Comparison of ENCODE assay signal across 9 cellular contexts in the genomic region with DNA sequence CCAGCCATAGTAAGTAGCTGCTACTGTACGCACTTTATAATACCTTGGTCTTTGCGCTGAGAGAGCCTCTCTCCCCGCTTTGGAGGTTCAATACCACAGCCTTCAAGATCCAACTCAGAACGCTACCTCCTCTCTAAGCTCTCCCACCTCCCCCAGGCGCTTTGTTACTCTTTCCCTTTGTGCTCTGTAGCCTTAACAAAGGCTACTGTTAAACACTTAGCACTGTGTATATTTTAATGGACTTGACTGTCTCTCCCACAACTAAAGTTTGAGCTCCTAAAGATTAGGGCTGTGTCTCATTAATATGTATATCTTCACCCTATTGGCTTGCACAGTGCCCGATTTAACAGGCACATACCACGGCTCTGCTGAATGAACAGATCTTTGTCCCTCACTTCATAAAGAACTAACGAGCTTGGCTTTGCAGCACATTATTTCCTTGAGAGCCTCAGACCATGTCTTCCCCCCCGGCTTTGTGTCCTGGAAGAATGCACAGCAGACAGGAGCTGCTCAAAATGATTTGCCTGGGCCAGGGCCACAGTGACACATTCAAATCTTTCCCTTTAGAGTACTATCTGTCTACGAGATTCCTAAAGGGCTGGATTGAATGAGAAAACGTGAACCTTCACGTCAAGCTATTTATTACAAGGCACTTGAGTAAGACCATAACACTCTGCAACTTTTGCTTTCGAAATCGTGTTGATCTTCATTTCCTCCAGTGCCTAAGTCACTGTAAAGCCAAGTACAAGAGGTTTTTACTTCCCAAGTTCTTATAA. TPM values are rescaled to one million over a fixed set of nuclear protein-coding genes. Genes with fewer than 3 reads are reported as not detected.
A peak's percentile ranks its signal among the peaks of the same experiment; 100 is the strongest.
DNase-seq lines count a peak whose midpoint lies in the region; ATAC-seq and TF ChIP-seq lines count a peak whose summit lies in the region.
"Had no signal": no experiment of that assay in that cellular context is flagged by ENCODE, and none has a peak within 500 bp of the region (broad histone marks: within the 10 kb centered on the region; RNA-seq: fewer than 3 reads in every experiment).

No MANE protein-coding gene starts in this region.

- no peak overlapping the region for H3K4ac ChIP-seq in H9 (ENCODE audit: low read depth, low read length)

- H3K23me2 ChIP-seq in H9 (ENCODE audit: insufficient read length, low read depth, low read length, poor library complexity, severe bottlenecking), result no peaks in the 10 kb centered on the region

- no peak overlapping the region for H3K27ac Mint-ChIP-seq in neural progenitor cell
- H3K27ac Mint-ChIP-seq in H9, result peak overlapping the region in 1 of 3 experiments; percentile 94; a peak in 1 of 7 replicates

- no peak overlapping the region for H3K18ac ChIP-seq in H9 (ENCODE audit: insufficient read length, low read depth, low read length)

- TF ChIP-seq CTCF in GM10266 (IDR thresholded peaks at IDR 0.05; ENCODE audit: control insufficient read depth, insufficient read depth, low read depth, missing control alignments) (no peak), epithelial cell of proximal tubule (conservative IDR thresholded peaks at IDR 0.05; ENCODE audit: low read depth, low read length) (no peak), neural progenitor cell (IDR thresholded peaks at IDR 0.05) (no peak), H9 (conservative IDR thresholded peaks at IDR 0.05) (no peak)

- no peak overlapping the region for H2BK15ac ChIP-seq in H9 (ENCODE audit: low read depth, low read length)

- no peaks in the 10 kb centered on the region for H3K79me1 ChIP-seq in H9 (ENCODE audit: insufficient read depth, low read depth, low read length, poor library complexity, severe bottlenecking)

- H3K79me2 ChIP-seq in neural progenitor cell (ENCODE audit: low read depth) (no peaks in the 10 kb centered on the region), H9 (ENCODE audit: insufficient read depth, low read length) (no peaks in the 10 kb centered on the region)

- H3K36me3 ChIP-seq in neural progenitor cell, result no peaks in the 10 kb centered on the region

- peaks cover 4% of the 10 kb centered on the region for H4K20me1 ChIP-seq in neural progenitor cell (ENCODE audit: low read depth)
- H4K20me1 ChIP-seq in H9 (ENCODE audit: control insufficient read depth, insufficient read depth, insufficient read length), result no peaks in the 10 kb centered on the region

- H3K27ac ChIP-seq in neural progenitor cell (no peak overlapping the region), H9 (ENCODE audit: insufficient read length, low read depth, low read length) (no peak overlapping the region)

- no CpG with 5 or more reads among the region's 14 CpGs for WGBS in H9 (ENCODE audit: extremely low coverage, insufficient read length, low lambda C conversion rate)

- no peak overlapping the region for H3K23ac ChIP-seq in H9 (ENCODE audit: insufficient read length, low read depth, low read length)

- H3K9me3 ChIP-seq in neural progenitor cell (ENCODE audit: low read depth) (no peaks in the 10 kb centered on the region), H9 (ENCODE audit: control insufficient read depth, low read depth, low read length) (no peaks in the 10 kb centered on the region)

- H4K5ac ChIP-seq in H9 (ENCODE audit: insufficient read length, low read depth, low read length), result no peak overlapping the region

- no peak for TF ChIP-seq POLR2A in GM18505 (IDR thresholded peaks at IDR 0.05; ENCODE audit: borderline replicate concordance, extremely low read depth, insufficient read depth, insufficient read length)

- H3K4me2 ChIP-seq in neural progenitor cell (peak overlapping the region; percentile 53), H9 (ENCODE audit: insufficient read depth, insufficient read length, low read length) (no peak overlapping the region)

- no peak overlapping the region for H2BK12ac ChIP-seq in H9 (ENCODE audit: insufficient read length, low read depth, low read length)

- no peak overlapping the region for H2BK5ac ChIP-seq in H9 (ENCODE audit: insufficient read length, low read length)

- H3K27me3 ChIP-seq in neural progenitor cell (no peaks in the 10 kb centered on the region), H9 (ENCODE audit: insufficient read depth, low read length) (no peaks in the 10 kb centered on the region)

- H4K8ac ChIP-seq in H9 (replicated peaks; ENCODE audit: insufficient read length, low read depth, low read length), result no peak overlapping the region

- H2AFZ ChIP-seq in neural progenitor cell (replicated peaks) (peak overlapping the region; percentile 26), H9 (ENCODE audit: low read length) (no peak overlapping the region)

- H3K36me3 Mint-ChIP-seq in neural progenitor cell, result no peaks in the 10 kb centered on the region
- no peaks in the 10 kb centered on the region for H3K36me3 Mint-ChIP-seq in H9 (ENCODE audit: insufficient read depth in 1 of 3, low read depth in 3 of 3)

- H3K4me1 Mint-ChIP-seq in neural progenitor cell (peaks cover 14% of the 10 kb centered on the region), H9 (peaks cover 7 to 11% of the 10 kb centered on the region in 2 experiments)

- no peak overlapping the region for H3T11ph ChIP-seq in H9 (ENCODE audit: low read length)

- H3K4me1 ChIP-seq in neural progenitor cell, result peaks cover 18% of the 10 kb centered on the region
- no peaks in the 10 kb centered on the region; the same call in 1 of the 2 replicates for H3K4me1 ChIP-seq in H9 (ENCODE audit: insufficient read depth, low read length)

- H4K91ac ChIP-seq in H9 (ENCODE audit: insufficient read length, low read depth, low read length), result no peak overlapping the region

- H3K27me3 Mint-ChIP-seq in neural progenitor cell (ENCODE audit: insufficient read depth, low read depth) (no peaks in the 10 kb centered on the region), H9 (ENCODE audit: low read depth) (no peaks in the 10 kb centered on the region)

- H2AK5ac ChIP-seq in H9 (ENCODE audit: insufficient read length, low read length), result no peak overlapping the region

- no peak overlapping the region for H2BK20ac ChIP-seq in H9 (ENCODE audit: low read depth, low read length, poor library complexity, severe bottlenecking)

- H3K4me3 Mint-ChIP-seq in neural progenitor cell (no peak overlapping the region), H9 (no peak overlapping the region)

- ATAC-seq in HG02588 (IDR thresholded peaks at IDR 0.05; ENCODE audit: unreplicated experiment) (peak; percentile 45), GM21825 (IDR thresholded peaks at IDR 0.05; ENCODE audit: unreplicated experiment) (no peak), GM18505 (IDR thresholded peaks at IDR 0.05; ENCODE audit: unreplicated experiment) (no peak)
- ATAC-seq: Panc1 had no signal

- no peak overlapping the region for H2BK120ac ChIP-seq in H9 (ENCODE audit: low read depth, low read length, poor library complexity, severe bottlenecking)

- DNase-seq in GM10266 (ENCODE audit: extremely low spot score) (peak; percentile 28), SKM-1 (lab: John Stamatoyannopoulos, UW; ENCODE audit: unreplicated experiment) (peak; percentile 32), epithelial cell of proximal tubule (ENCODE audit: low read depth) (peak; percentile 66), neural progenitor cell (ENCODE audit: low spot score) (peak; percentile 68), H9 (no peak)

- H3K9ac ChIP-seq in neural progenitor cell (no peak overlapping the region), H9 (ENCODE audit: extremely low read depth, insufficient read length, low read length) (no peak overlapping the region)

- no peak overlapping the region for H3K14ac ChIP-seq in H9 (ENCODE audit: insufficient read depth, low read length)

- H3K9me3 Mint-ChIP-seq in neural progenitor cell, result no peaks in the 10 kb centered on the region
- no peaks in the 10 kb centered on the region for H3K9me3 Mint-ChIP-seq in H9

- peaks cover 17% of the 10 kb centered on the region for H3F3A ChIP-seq in neural progenitor cell (ENCODE audit: low read depth)

- H3K4me3 ChIP-seq in epithelial cell of proximal tubule (ENCODE audit: low read depth, low read length), result peak overlapping the region; percentile 51
- H3K4me3 ChIP-seq in neural progenitor cell, result no peak overlapping the region

- H3K56ac ChIP-seq in H9 (ENCODE audit: insufficient read length, low read depth, low read length), result no peak overlapping the region

RNA-seq across cellular contexts. Expression of a gene that starts 22.1 kb away (rescaled TPM):
- 14.9 and 16.3 TPM in 2 replicates for total RNA-seq in epithelial cell of proximal tubule
- 13.5 and 21.0 TPM in 2 replicates for total RNA-seq in neural progenitor cell (ENCODE audit: low replicate concordance)
- total RNA-seq in H9 (2021), result 12.0 and 12.5 TPM in 2 replicates

RNA-seq across cellular contexts. Expression of a gene that starts 58.1 kb away (rescaled TPM):
- 31.2 and 42.8 TPM in 2 replicates for total RNA-seq in epithelial cell of proximal tubule
- 83.8 and 112 TPM in 2 replicates for total RNA-seq in neural progenitor cell (ENCODE audit: low replicate concordance)
- 45.7 and 48.8 TPM in 2 replicates for total RNA-seq in H9 (2021)
